Comparison of ENCODE assay signal across 19 cellular contexts in genomic region chr4:100083289-100083688, GRCh38.
DNase-seq lines count a peak whose midpoint lies in the region; ATAC-seq, FAIRE-seq and TF ChIP-seq lines count a peak whose summit lies in the region.
"Had no signal": no experiment of that assay in that cellular context is flagged by ENCODE, and none has a peak within 500 bp of the region (broad histone marks: within the 10 kb centered on the region; RNA-seq: fewer than 3 reads in every experiment).

No MANE protein-coding gene starts in this region.

- no peak for FAIRE-seq in GM12878 (lab: Jason Lieb, UNC)
- FAIRE-seq: endothelial cell of umbilical vein had no signal

- in situ Hi-C loops in GM12878 (cut with MboI) (no loop called here), mammary epithelial cell (cut with MboI; ENCODE audit: low sequenced_read_pairs in 2 of 2) (no loop called here)

- H3K79me2 ChIP-seq in GM12878 (ENCODE audit: control insufficient read depth, insufficient read depth, low read length) = no peaks in the 10 kb centered on the region
- H3K79me2 ChIP-seq in mammary epithelial cell (ENCODE audit: insufficient read depth, low read length) = no peaks in the 10 kb centered on the region

- RAD21 ChIA-PET in GM12878 (lab: Charles Lee; ENCODE audit: unreplicated experiment) = interaction anchor here (0.8 to 3.3 kb wide), 6 partner anchors 10 to 937 kb away, joined by 3 to 30 read pairs (median 4); partner anchors contain the start of gene H2AZ1

- peaks cover 2% of the 10 kb centered on the region for H3K27me3 Mint-ChIP-seq in activated naive CD4-positive, alpha-beta T cell treated with anti-CD3 and anti-CD28 coated beads, Interleukin-2, amount 50 U/mL, for 24 hours

- POLR2A ChIA-PET in GM12878 (lab: Charles Lee) = interaction anchor here (0.6 to 1.5 kb wide), 3 partner anchors 10 to 133 kb away, joined by 3 to 6 read pairs (median 4); no protein-coding TSS in a partner anchor

- intact Hi-C loops in GM12878 (cut with micrococcal nuclease; ENCODE audit: unreplicated experiment) = no loop called here
- intact Hi-C loops in mammary epithelial cell (cut with micrococcal nuclease) = no loop called here

- DNase-seq in activated naive CD4-positive, alpha-beta T cell (lab: John Stamatoyannopoulos, UW) = no peak
- no peak for DNase-seq in GM12878 (ENCODE audit: low read depth, low spot score)
- no peak for DNase-seq in NCI-H82 (lab: John Stamatoyannopoulos, UW)
- no peak for DNase-seq in effector memory CD4-positive, alpha-beta T cell
- no peak for DNase-seq in mammary epithelial cell
- DNase-seq: CD4-positive, alpha-beta memory T cell; colonic mucosa; DND-41; foreskin keratinocyte; IMR-90; mucosa of descending colon; NCI-H2081; NCI-H526; right cardiac atrium had no signal

- CTCF ChIA-PET in GM12878 (lab: Yijun Ruan, JAX) = interaction anchor here (0.9 to 9.9 kb wide), 5 partner anchors 9 to 85 kb away, joined by 3 to 120 read pairs (median 7); no protein-coding TSS in a partner anchor
- CTCF ChIA-PET in mammary epithelial cell (lab: Charles Lee; ENCODE audit: low non-redundant PET) = interaction anchor here (0.7 kb wide), 1 partner anchor 10 kb away, joined by 4 read pairs; no protein-coding TSS in a partner anchor

- no peak for TF ChIP-seq EP300 in GM12878 (IDR thresholded peaks at IDR 0.05; ENCODE audit: borderline replicate concordance in 1 of 2, control insufficient read depth in 1 of 2, low read depth in 2 of 2, low read length in 2 of 2)

- H3K27ac ChIP-seq in GM12878 (ENCODE audit: control insufficient read depth, insufficient read depth) (no peak overlapping the region), mammary epithelial cell (ENCODE audit: insufficient read depth, low read depth, low read length) (no peak overlapping the region)
- H3K27ac ChIP-seq in effector memory CD4-positive, alpha-beta T cell (ENCODE audit: insufficient read depth, low read length, poor library complexity, severe bottlenecking) = no peak overlapping the region
- H3K27ac ChIP-seq: colonic mucosa, foreskin keratinocyte had no signal

- dilution Hi-C loops in mammary epithelial cell (cut with HindIII; ENCODE audit: low sequenced_read_pairs) = no loop called here

- H3K27me3 ChIP-seq in GM12878 (replicated peaks in 1 of 2; ENCODE audit: control insufficient read depth in 2 of 2, insufficient read depth in 2 of 2, low read length in 1 of 2) (no peaks in the 10 kb centered on the region), mammary epithelial cell (ENCODE audit: insufficient read depth, low read length) (no peaks in the 10 kb centered on the region)
- no peaks in the 10 kb centered on the region for H3K27me3 ChIP-seq in effector memory CD4-positive, alpha-beta T cell (replicated peaks; ENCODE audit: control insufficient read depth, insufficient read depth, low read length, poor library complexity, severe bottlenecking)
- H3K27me3 ChIP-seq: colonic mucosa, foreskin keratinocyte had no signal

- ATAC-seq in GM21619 (IDR thresholded peaks at IDR 0.05; ENCODE audit: unreplicated experiment) (peak; percentile 41), HG03342 (IDR thresholded peaks at IDR 0.05; ENCODE audit: unreplicated experiment) (peak; percentile 33), GM12878 (peak; percentile 68)
- ATAC-seq: foreskin keratinocyte, left lobe of liver, mucosa of descending colon, right cardiac atrium had no signal

- H2AFZ ChIP-seq in GM12878 (ENCODE audit: control insufficient read depth, low read depth, low read length) = no peak overlapping the region
- no peak overlapping the region for H2AFZ ChIP-seq in mammary epithelial cell (ENCODE audit: low read depth, low read length)

- H3K4me1 Mint-ChIP-seq in activated naive CD4-positive, alpha-beta T cell treated with anti-CD3 and anti-CD28 coated beads, Interleukin-2, amount 50 U/mL, for 24 hours = peaks cover 14% of the 10 kb centered on the region

- BruUV-seq in GM12878 (replicated peaks; lab: Mats Ljungman, UMichigan) = no TSS peak
- no TSS peak for BruUV-seq in mammary epithelial cell (replicated peaks; lab: Mats Ljungman, UMichigan)

- no peaks in the 10 kb centered on the region for H3K36me3 Mint-ChIP-seq in activated naive CD4-positive, alpha-beta T cell treated with anti-CD3 and anti-CD28 coated beads, Interleukin-2, amount 50 U/mL, for 24 hours
- H3K36me3 Mint-ChIP-seq: CD4-positive, alpha-beta memory T cell had no signal

- H3K4me1 ChIP-seq in GM12878 (ENCODE audit: control insufficient read depth, insufficient read depth, low read length) (no peaks in the 10 kb centered on the region), mammary epithelial cell (ENCODE audit: insufficient read depth, low read length) (peaks cover 7% of the 10 kb centered on the region)
- no peaks in the 10 kb centered on the region for H3K4me1 ChIP-seq in effector memory CD4-positive, alpha-beta T cell (ENCODE audit: control insufficient read depth, insufficient read depth, low read length, poor library complexity, severe bottlenecking)
- H3K4me1 ChIP-seq: colonic mucosa had no signal

- H3K9ac ChIP-seq in GM12878 (ENCODE audit: control insufficient read depth, insufficient read depth, low read length) (no peak overlapping the region), mammary epithelial cell (ENCODE audit: insufficient read depth, low read length) (no peak overlapping the region)

- H3K9me3 ChIP-seq in GM12878 (replicated peaks; ENCODE audit: control insufficient read depth, insufficient read depth, low read length) (no peaks in the 10 kb centered on the region; the same call in 2 of the 3 replicates), mammary epithelial cell (replicated peaks; ENCODE audit: insufficient read depth, low read length) (no peaks in the 10 kb centered on the region)
- H3K9me3 ChIP-seq in effector memory CD4-positive, alpha-beta T cell (ENCODE audit: control insufficient read depth, low read length) = no peaks in the 10 kb centered on the region
- H3K9me3 ChIP-seq: colonic mucosa, mucosa of descending colon had no signal

- H3K4me3 ChIP-seq in GM12878 = no peak overlapping the region
- H3K4me3 ChIP-seq in effector memory CD4-positive, alpha-beta T cell (ENCODE audit: insufficient read depth, low read depth, low read length, poor library complexity, severe bottlenecking) = no peak overlapping the region
- no peak overlapping the region for H3K4me3 ChIP-seq in mammary epithelial cell (replicated peaks in 1 of 3; ENCODE audit: insufficient read depth in 1 of 3, low read depth in 2 of 3, low read length in 3 of 3)
- H3K4me3 ChIP-seq: colonic mucosa, mucosa of descending colon had no signal

- TF ChIP-seq POLR2A in GM12878 (IDR thresholded peaks at IDR 0.05; ENCODE audit: low read depth, low read length) = no peak

- SMC1A ChIA-PET in GM12878 (lab: Charles Lee; ENCODE audit: uncharacterized antibody, unreplicated experiment) = interaction anchor here (0.6 to 2.4 kb wide), 6 partner anchors 10 to 305 kb away, joined by 3 to 39 read pairs (median 3); no protein-coding TSS in a partner anchor

- no peak for TF ChIP-seq RAD21 in GM12878 (IDR thresholded peaks at IDR 0.05; ENCODE audit: insufficient read depth, low read depth, low read length)

- no peak for TF ChIP-seq CTCF in GM12878 (IDR thresholded peaks at IDR 0.05 in 2 of 3, conservative IDR thresholded peaks at IDR 0.05 in 1 of 3; ENCODE audit: control insufficient read depth in 2 of 3, extremely low read depth in 1 of 3, insufficient read depth in 1 of 3, low read depth in 3 of 3, low read length in 3 of 3)
- TF ChIP-seq CTCF in mammary epithelial cell (conservative IDR thresholded peaks at IDR 0.05 in 1 of 2, IDR thresholded peaks at IDR 0.05 in 1 of 2; ENCODE audit: extremely low read depth in 1 of 2, insufficient read depth in 1 of 2, low read depth in 1 of 2, low read length in 2 of 2) = no peak

- H4K20me1 ChIP-seq in GM12878 (ENCODE audit: control insufficient read depth, insufficient read depth) (no peaks in the 10 kb centered on the region), mammary epithelial cell (ENCODE audit: insufficient read depth, low read length) (no peaks in the 10 kb centered on the region)

- H3K4me2 ChIP-seq in GM12878 (ENCODE audit: control insufficient read depth, insufficient read depth) = no peak overlapping the region
- H3K4me2 ChIP-seq in mammary epithelial cell (ENCODE audit: insufficient read depth, low read depth, low read length) = no peak overlapping the region

- no peak overlapping the region for H3K4me3 Mint-ChIP-seq in activated naive CD4-positive, alpha-beta T cell treated with anti-CD3 and anti-CD28 coated beads, Interleukin-2, amount 50 U/mL, for 24 hours
- H3K4me3 Mint-ChIP-seq: CD4-positive, alpha-beta memory T cell had no signal

- H3K9me3 Mint-ChIP-seq in activated naive CD4-positive, alpha-beta T cell treated with anti-CD3 and anti-CD28 coated beads, Interleukin-2, amount 50 U/mL, for 24 hours = no peaks in the 10 kb centered on the region
- H3K9me3 Mint-ChIP-seq: CD4-positive, alpha-beta memory T cell had no signal

- H3K36me3 ChIP-seq in GM12878 (ENCODE audit: control insufficient read depth in 2 of 2, insufficient read depth in 2 of 2, low read length in 1 of 2) = no peaks in the 10 kb centered on the region
- no peaks in the 10 kb centered on the region for H3K36me3 ChIP-seq in effector memory CD4-positive, alpha-beta T cell (ENCODE audit: control insufficient read depth, insufficient read depth, low read length)
- no peaks in the 10 kb centered on the region for H3K36me3 ChIP-seq in mammary epithelial cell (ENCODE audit: insufficient read depth, low read length)
- H3K36me3 ChIP-seq: colonic mucosa had no signal

- H3K27ac Mint-ChIP-seq in activated naive CD4-positive, alpha-beta T cell treated with anti-CD3 and anti-CD28 coated beads, Interleukin-2, amount 50 U/mL, for 24 hours = peak overlapping the region; percentile 43
- H3K27ac Mint-ChIP-seq: CD4-positive, alpha-beta memory T cell had no signal

TF ChIP-seq in GM12878, 131 proteins besides CTCF, POLR2A, EP300 and RAD21 (continues in another document):
- no peak for TF ChIP-seq IRF3 (IDR thresholded peaks at IDR 0.05)
- TF ChIP-seq BMI1 (IDR thresholded peaks at IDR 0.05; ENCODE audit: borderline replicate concordance) = no peak
- no peak for TF ChIP-seq GABPA (IDR thresholded peaks at IDR 0.05; ENCODE audit: low read depth)
- TF ChIP-seq SUPT20H (IDR thresholded peaks at IDR 0.05; ENCODE audit: borderline replicate concordance, control insufficient read depth, low read depth, low read length) = no peak
- TF ChIP-seq SREBF2 (IDR thresholded peaks at IDR 0.05; ENCODE audit: low read length) = no peak
- no peak for TF ChIP-seq NRF1 (conservative IDR thresholded peaks at IDR 0.05; ENCODE audit: low read depth, low read length)
- TF ChIP-seq ZNF217 (IDR thresholded peaks at IDR 0.05) = no peak
- no peak for TF ChIP-seq ATF7 (IDR thresholded peaks at IDR 0.05; ENCODE audit: low read depth)
